25 cellular contexts compared by ENCODE assay signal in the genomic region with DNA sequence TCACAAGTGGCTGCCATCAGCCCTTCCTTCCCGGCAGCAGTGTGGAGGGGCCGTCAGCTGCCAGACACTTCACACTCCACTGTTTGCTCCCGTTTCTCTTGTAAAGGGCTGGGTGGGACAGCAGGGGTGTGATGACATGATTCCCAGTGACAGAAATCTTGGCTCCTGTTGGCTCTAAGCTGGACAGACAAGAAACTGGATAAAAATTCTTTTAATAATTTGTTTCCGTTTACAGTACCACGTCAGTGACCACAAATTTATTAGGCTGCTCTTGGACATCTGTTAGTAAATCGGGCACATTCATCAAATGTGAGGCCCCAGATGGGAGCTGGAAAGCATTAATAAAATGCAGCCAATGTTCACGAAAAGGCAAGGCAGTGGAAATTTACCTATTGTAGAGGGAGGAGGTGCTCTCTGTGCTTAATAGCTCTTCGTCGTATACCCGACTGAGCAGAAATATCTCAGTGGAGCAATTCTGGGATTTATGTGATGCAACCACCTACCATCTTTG.
A peak's percentile ranks its signal among the peaks of the same experiment; 100 is the strongest.
DNase-seq lines count a peak whose midpoint lies in the region; ATAC-seq, FAIRE-seq and TF ChIP-seq lines count a peak whose summit lies in the region.
"Had no signal": no experiment of that assay in that cellular context is flagged by ENCODE, and none has a peak within 500 bp of the region (broad histone marks: within the 10 kb centered on the region; RNA-seq: fewer than 3 reads in every experiment).

No MANE protein-coding gene starts in this region.

- no peak for ATAC-seq in natural killer cell
- ATAC-seq: activated naive CD8-positive, alpha-beta T cell treated with anti-CD3 and anti-CD28 coated beads, Interleukin-2, amount 50 U/mL, for 24 hours; foreskin keratinocyte; K562; naive thymus-derived CD8-positive, alpha-beta T cell; stimulated activated naive CD8-positive, alpha-beta T cell treated with anti-CD3 and anti-CD28 coated beads, Interleukin-15, amount 100 ng/mL, for 72 hours had no signal

- no peaks in the 10 kb centered on the region for H3K36me3 Mint-ChIP-seq in natural killer cell
- H3K36me3 Mint-ChIP-seq: naive thymus-derived CD8-positive, alpha-beta T cell had no signal

- H3K9me3 Mint-ChIP-seq in natural killer cell, result peaks cover 4 to 6% of the 10 kb centered on the region in 2 donors
- H3K9me3 Mint-ChIP-seq: activated naive CD8-positive, alpha-beta T cell treated with anti-CD3 and anti-CD28 coated beads, Interleukin-2, amount 50 U/mL, for 24 hours had no signal

- H3K27me3 Mint-ChIP-seq in natural killer cell (ENCODE audit: low read depth in 2 of 2), result no peaks in the 10 kb centered on the region
- H3K27me3 Mint-ChIP-seq: activated naive CD8-positive, alpha-beta T cell treated with anti-CD3 and anti-CD28 coated beads, Interleukin-2, amount 50 U/mL, for 24 hours; stimulated activated naive CD8-positive, alpha-beta T cell treated with anti-CD3 and anti-CD28 coated beads, Interleukin-15, amount 100 ng/mL, for 72 hours had no signal

- H3K27ac Mint-ChIP-seq in natural killer cell, result no peak overlapping the region
- H3K27ac Mint-ChIP-seq: activated naive CD8-positive, alpha-beta T cell treated with anti-CD3 and anti-CD28 coated beads, Interleukin-2, amount 50 U/mL, for 24 hours; naive thymus-derived CD8-positive, alpha-beta T cell; stimulated activated naive CD8-positive, alpha-beta T cell treated with anti-CD3 and anti-CD28 coated beads, Interleukin-15, amount 100 ng/mL, for 72 hours had no signal

- no peak overlapping the region for H3K4me3 ChIP-seq in foreskin fibroblast (ENCODE audit: low read depth in 1 of 2, low read length in 2 of 2)
- H3K4me3 ChIP-seq: K562, skin epidermis, upper lobe of left lung had no signal

- no peak for TF ChIP-seq CTCF in foreskin fibroblast (IDR thresholded peaks at IDR 0.05; ENCODE audit: low read depth, low read length)
- no peak for TF ChIP-seq CTCF in natural killer cell (IDR thresholded peaks at IDR 0.05)

- DNase-seq in NCI-H345 (lab: John Stamatoyannopoulos, UW) (peak; percentile 25), NCI-H345 treated with DMSO at 0.1 percent for 48 hours (lab: John Stamatoyannopoulos, UW; ENCODE audit: unreplicated experiment) (no peak), NCI-H524 (lab: John Stamatoyannopoulos, UW) (peak; percentile 43 to 81), foreskin fibroblast (peak; percentile 4 to 35), urothelium cell line (ENCODE audit: low spot score) (peak; percentile 9), GF-D8 (lab: John Stamatoyannopoulos, UW) (no peak), COLO668 (lab: John Stamatoyannopoulos, UW; ENCODE audit: unreplicated experiment) (no peak), natural killer cell (no peak)
- DNase-seq: activated CD4-positive, alpha-beta T cell treated with anti-CD3 and anti-CD28 coated beads for 1 hour; activated naive CD8-positive, alpha-beta T cell treated with anti-CD3 and anti-CD28 coated beads, Interleukin-2, amount 50 U/mL, for 24 hours; brain microvascular endothelial cell; DMS 273 treated with DMSO at 0.1 percent for 48 hours; foreskin keratinocyte; kidney glomerular epithelial cell; mesenchymal stem cell; naive thymus-derived CD8-positive, alpha-beta T cell; NCI-H2171 treated with DMSO at 0.1 percent for 48 hours; RPMI8226; stimulated activated CD4-positive, alpha-beta T cell treated with anti-CD3 and anti-CD28 coated beads, Interleukin-2, amount 100 ng/mL, for 48 hours; stimulated activated naive CD8-positive, alpha-beta T cell treated with anti-CD3 and anti-CD28 coated beads, Interleukin-15, amount 100 ng/mL, for 72 hours; T1000; upper lobe of left lung had no signal

- no peak for FAIRE-seq in urothelium cell line (lab: Jason Lieb, UNC)
- FAIRE-seq: A204.1, K562 had no signal

- intact Hi-C loops in natural killer cell (cut with micrococcal nuclease), result no loop called here

- no peaks in the 10 kb centered on the region for H3K4me1 Mint-ChIP-seq in natural killer cell
- H3K4me1 Mint-ChIP-seq: activated naive CD8-positive, alpha-beta T cell treated with anti-CD3 and anti-CD28 coated beads, Interleukin-2, amount 50 U/mL, for 24 hours; naive thymus-derived CD8-positive, alpha-beta T cell; stimulated activated naive CD8-positive, alpha-beta T cell treated with anti-CD3 and anti-CD28 coated beads, Interleukin-15, amount 100 ng/mL, for 72 hours had no signal

- no peak overlapping the region for H3K4me3 Mint-ChIP-seq in natural killer cell
- H3K4me3 Mint-ChIP-seq: activated naive CD8-positive, alpha-beta T cell treated with anti-CD3 and anti-CD28 coated beads, Interleukin-2, amount 50 U/mL, for 24 hours; naive thymus-derived CD8-positive, alpha-beta T cell; stimulated activated naive CD8-positive, alpha-beta T cell treated with anti-CD3 and anti-CD28 coated beads, Interleukin-15, amount 100 ng/mL, for 72 hours had no signal

Comparison
In these comparisons a context has a peak if more than half of its experiments do, and no peak if none do; other contexts are left out.
1. DNase-seq: peak in NCI-H345 (single experiment), NCI-H524 (2 of 2), foreskin fibroblast (2 of 2) and urothelium cell line (single experiment); none in NCI-H345 treated with DMSO at 0.1 percent for 48 hours (single experiment), GF-D8 (single experiment), COLO668 (single experiment) and natural killer cell (single experiment).